Comparison of ENCODE assay signal across 23 cellular contexts in genomic region chr2:78029392-78029995, GRCh38.
"Had no signal": no experiment of that assay in that cellular context is flagged by ENCODE, and none has a peak within 500 bp of the region (broad histone marks: within the 10 kb centered on the region; RNA-seq: fewer than 3 reads in every experiment).

No MANE protein-coding gene starts in this region.

- FAIRE-seq: islet of Langerhans had no signal

- H3K4me1 ChIP-seq: breast epithelium, colonic mucosa, gastroesophageal sphincter, parathyroid adenoma, tibial artery had no signal

- DNase-seq: activated CD4-positive, alpha-beta memory T cell treated with anti-CD3 and anti-CD28 coated beads for 36 hours; activated CD4-positive, alpha-beta T cell treated with anti-CD3 and anti-CD28 coated beads for 48 hours; activated naive CD4-positive, alpha-beta T cell treated with Interleukin-2 at 50 U/mL for 16 hours; activated naive CD8-positive, alpha-beta T cell treated with anti-CD3 and anti-CD28 coated beads for 36 hours; activated T-cell treated with anti-CD3 and anti-CD28 coated beads, Interleukin-2, amount 50 U/mL, for 48 hours; amniotic stem cell; colonic mucosa; dorsolateral prefrontal cortex; effector memory CD8-positive, alpha-beta T cell; head of caudate nucleus; hypothalamus; mesenchymal stem cell; mucosa of descending colon; nucleus accumbens; right cardiac atrium; stimulated activated CD4-positive, alpha-beta T cell treated with anti-CD3 and anti-CD28 coated beads, Interleukin-1b, Interleukin-23, amount 100 ng/mL, for 48 hours; stimulated activated naive CD8-positive, alpha-beta T cell treated with anti-CD3 and anti-CD28 coated beads, Interleukin-15, amount 100 ng/mL, for 72 hours; tibial artery had no signal

- H2AFZ ChIP-seq: parathyroid adenoma had no signal

- H3K27me3 ChIP-seq: breast epithelium, colonic mucosa, dorsolateral prefrontal cortex, gastroesophageal sphincter, tibial artery had no signal

- H3K9me3 ChIP-seq: colonic mucosa had no signal

- H3K27ac ChIP-seq: breast epithelium, colonic mucosa, dorsolateral prefrontal cortex, gastroesophageal sphincter, parathyroid adenoma, skin epidermis, tibial artery had no signal

- ATAC-seq: effector memory CD8-positive, alpha-beta T cell; gastroesophageal sphincter; mucosa of descending colon; right cardiac atrium; stimulated activated naive CD8-positive, alpha-beta T cell treated with anti-CD3 and anti-CD28 coated beads, Interleukin-15, amount 100 ng/mL, for 72 hours had no signal

- H3K9ac ChIP-seq: parathyroid adenoma had no signal

- H3K36me3 ChIP-seq: breast epithelium, colonic mucosa, gastroesophageal sphincter, tibial artery had no signal

- H3K4me3 ChIP-seq: breast epithelium, colonic mucosa, dorsolateral prefrontal cortex, gastroesophageal sphincter, mucosa of descending colon, skin epidermis, tibial artery had no signal

- H3K79me2 ChIP-seq: parathyroid adenoma had no signal
